ENCODE assay signal across 28 cellular contexts in the genomic region with DNA sequence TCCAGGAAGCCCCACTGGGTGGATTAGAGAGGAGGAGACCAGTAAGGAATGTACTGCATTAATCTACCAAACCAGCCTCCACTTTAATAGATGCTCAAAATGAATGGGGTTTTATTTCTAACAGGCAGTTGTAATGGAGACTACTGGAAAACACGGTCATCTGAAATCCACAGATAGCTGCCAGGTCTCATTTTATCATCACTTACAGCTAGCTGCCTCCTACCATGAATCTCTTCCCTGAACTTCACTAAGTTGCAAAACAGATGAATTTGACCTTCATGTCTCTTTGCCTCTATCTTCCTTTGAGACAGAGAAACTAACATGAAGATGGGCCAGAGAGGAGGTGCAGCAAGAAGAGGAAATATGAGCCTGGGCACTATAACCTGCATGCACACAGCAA.
"Had no signal": no experiment of that assay in that cellular context is flagged by ENCODE, and none has a peak within 500 bp of the region (broad histone marks: within the 10 kb centered on the region; RNA-seq: fewer than 3 reads in every experiment).

No MANE protein-coding gene starts in this region.

- H3K4me3 Mint-ChIP-seq: stimulated activated effector memory CD8-positive, alpha-beta T cell treated with anti-CD3 and anti-CD28 coated beads, Interleukin-12 subunit alpha, Interleukin-12 subunit beta, amount 100 ng/mL, for 72 hours; stimulated activated memory B cell treated with anti-CD40 and anti-IgM and Interleukin-4, amounts not matched to agents 10 μg/mL and 1 μg/mL and 100 μg/mL, for 72 hours; stimulated activated naive B cell treated with anti-CD40 and anti-IgM and Interleukin-4, amounts not matched to agents 10 μg/mL and 1 μg/mL and 100 μg/mL, for 72 hours; stimulated activated naive CD8-positive, alpha-beta T cell treated with anti-CD3 and anti-CD28 coated beads, Interleukin-15, amount 100 ng/mL, for 72 hours; stimulated activated naive CD8-positive, alpha-beta T cell treated with anti-CD3 and anti-CD28 coated beads, Interleukin-15, Interleukin-2, amounts not matched to agents 100 ng/mL and 50 ng/mL, for 24 hours; type B pancreatic cell had no signal

- H3K9me3 Mint-ChIP-seq: stimulated activated effector memory CD8-positive, alpha-beta T cell treated with anti-CD3 and anti-CD28 coated beads, Interleukin-12 subunit alpha, Interleukin-12 subunit beta, amount 100 ng/mL, for 72 hours; stimulated activated memory B cell treated with anti-CD40 and anti-IgM and Interleukin-4, amounts not matched to agents 10 μg/mL and 1 μg/mL and 100 μg/mL, for 72 hours; stimulated activated naive B cell treated with anti-CD40 and anti-IgM and Interleukin-4, amounts not matched to agents 10 μg/mL and 1 μg/mL and 100 μg/mL, for 72 hours; stimulated activated naive CD8-positive, alpha-beta T cell treated with anti-CD3 and anti-CD28 coated beads, Interleukin-15, amount 100 ng/mL, for 72 hours; stimulated activated naive CD8-positive, alpha-beta T cell treated with anti-CD3 and anti-CD28 coated beads, Interleukin-15, Interleukin-2, amounts not matched to agents 100 ng/mL and 50 ng/mL, for 24 hours; type B pancreatic cell had no signal

- DNase-seq: stimulated activated CD4-positive, alpha-beta T cell treated with anti-CD3 and anti-CD28 coated beads, Interleukin-2, amount 100 ng/mL, for 48 hours; stimulated activated CD4-positive, alpha-beta T cell treated with anti-CD3 and anti-CD28 coated beads, Interleukin-4, amount 100 ng/mL, for 1 hour; stimulated activated CD4-positive, alpha-beta T cell treated with anti-CD3 and anti-CD28 coated beads, Interleukin-4, amount 100 ng/mL, for 24 hours; stimulated activated CD4-positive, alpha-beta T cell treated with anti-CD3 and anti-CD28 coated beads, Interleukin-4, amount 100 ng/mL, for 4 hours; stimulated activated CD8-positive, alpha-beta memory T cell treated with anti-CD3 and anti-CD28 coated beads, Interleukin-4, amount 100 ng/mL, for 48 hours; stimulated activated naive B cell treated with anti-CD40 and anti-IgM and Interleukin-4, amounts not matched to agents 10 μg/mL and 1 μg/mL and 100 μg/mL, for 72 hours; stimulated activated naive CD4-positive, alpha-beta T cell; stimulated activated naive CD4-positive, alpha-beta T cell treated with Interleukin-2 at 50 U/mL for 16 hours; stimulated activated naive CD8-positive, alpha-beta T cell treated with anti-CD3 and anti-CD28 coated beads, Interleukin-15, amount 100 ng/mL, for 72 hours; stimulated activated naive CD8-positive, alpha-beta T cell treated with anti-CD3 and anti-CD28 coated beads, Interleukin-15, Interleukin-2, amounts not matched to agents 100 U/mL and 50 U/mL, for 24 hours; stomach; substantia nigra; testis; thyroid gland; tibial artery; transverse colon; trophoblast cell; upper lobe of left lung; upper lobe of right lung; uterus had no signal

- ATAC-seq: stimulated activated effector memory CD8-positive, alpha-beta T cell treated with anti-CD3 and anti-CD28 coated beads, Interleukin-12 subunit alpha, Interleukin-12 subunit beta, amount 100 ng/mL, for 72 hours; stimulated activated memory B cell treated with anti-CD40 and anti-IgM and Interleukin-4, amounts not matched to agents 10 μg/mL and 1 μg/mL and 100 μg/mL, for 72 hours; stimulated activated naive B cell treated with anti-CD40 and anti-IgM and Interleukin-4, amounts not matched to agents 10 μg/mL and 1 μg/mL and 100 μg/mL, for 72 hours; stimulated activated naive CD8-positive, alpha-beta T cell treated with anti-CD3 and anti-CD28 coated beads, Interleukin-15, amount 100 ng/mL, for 72 hours; stimulated activated naive CD8-positive, alpha-beta T cell treated with anti-CD3 and anti-CD28 coated beads, Interleukin-15, Interleukin-2, amounts not matched to agents 100 U/mL and 50 U/mL, for 24 hours; upper lobe of right lung had no signal

- H3K4me1 Mint-ChIP-seq: stimulated activated effector memory CD8-positive, alpha-beta T cell treated with anti-CD3 and anti-CD28 coated beads, Interleukin-12 subunit alpha, Interleukin-12 subunit beta, amount 100 ng/mL, for 72 hours; stimulated activated memory B cell treated with anti-CD40 and anti-IgM and Interleukin-4, amounts not matched to agents 10 μg/mL and 1 μg/mL and 100 μg/mL, for 72 hours; stimulated activated naive B cell treated with anti-CD40 and anti-IgM and Interleukin-4, amounts not matched to agents 10 μg/mL and 1 μg/mL and 100 μg/mL, for 72 hours; stimulated activated naive CD8-positive, alpha-beta T cell treated with anti-CD3 and anti-CD28 coated beads, Interleukin-15, amount 100 ng/mL, for 72 hours had no signal

- H3K36me3 Mint-ChIP-seq: stimulated activated effector memory CD8-positive, alpha-beta T cell treated with anti-CD3 and anti-CD28 coated beads, Interleukin-12 subunit alpha, Interleukin-12 subunit beta, amount 100 ng/mL, for 72 hours; stimulated activated memory B cell treated with anti-CD40 and anti-IgM and Interleukin-4, amounts not matched to agents 10 μg/mL and 1 μg/mL and 100 μg/mL, for 72 hours; stimulated activated naive B cell treated with anti-CD40 and anti-IgM and Interleukin-4, amounts not matched to agents 10 μg/mL and 1 μg/mL and 100 μg/mL, for 72 hours; type B pancreatic cell had no signal

- H3K27ac ChIP-seq: stomach, suprapubic skin, testis, thoracic aorta, thyroid gland, tibial artery, transverse colon, upper lobe of left lung, upper lobe of right lung, uterus, vagina had no signal

- H3K9me3 ChIP-seq: stomach, suprapubic skin, testis, thoracic aorta, thyroid gland, tibial artery, tibial nerve, transverse colon, upper lobe of left lung, upper lobe of right lung, uterus, vagina had no signal

- H3K4me1 ChIP-seq: transverse colon, uterus had no signal

- H3K27ac Mint-ChIP-seq: stimulated activated effector memory CD8-positive, alpha-beta T cell treated with anti-CD3 and anti-CD28 coated beads, Interleukin-12 subunit alpha, Interleukin-12 subunit beta, amount 100 ng/mL, for 72 hours; stimulated activated memory B cell treated with anti-CD40 and anti-IgM and Interleukin-4, amounts not matched to agents 10 μg/mL and 1 μg/mL and 100 μg/mL, for 72 hours; stimulated activated naive B cell treated with anti-CD40 and anti-IgM and Interleukin-4, amounts not matched to agents 10 μg/mL and 1 μg/mL and 100 μg/mL, for 72 hours; stimulated activated naive CD8-positive, alpha-beta T cell treated with anti-CD3 and anti-CD28 coated beads, Interleukin-15, amount 100 ng/mL, for 72 hours; stimulated activated naive CD8-positive, alpha-beta T cell treated with anti-CD3 and anti-CD28 coated beads, Interleukin-15, Interleukin-2, amounts not matched to agents 100 ng/mL and 50 ng/mL, for 24 hours; type B pancreatic cell had no signal

- H3K27me3 Mint-ChIP-seq: type B pancreatic cell had no signal

- H3K27me3 ChIP-seq: suprapubic skin, testis, thyroid gland, tibial artery, tibial nerve, upper lobe of left lung, uterus, vagina had no signal
